8 cellular contexts compared by ENCODE assay signal in the genomic region with DNA sequence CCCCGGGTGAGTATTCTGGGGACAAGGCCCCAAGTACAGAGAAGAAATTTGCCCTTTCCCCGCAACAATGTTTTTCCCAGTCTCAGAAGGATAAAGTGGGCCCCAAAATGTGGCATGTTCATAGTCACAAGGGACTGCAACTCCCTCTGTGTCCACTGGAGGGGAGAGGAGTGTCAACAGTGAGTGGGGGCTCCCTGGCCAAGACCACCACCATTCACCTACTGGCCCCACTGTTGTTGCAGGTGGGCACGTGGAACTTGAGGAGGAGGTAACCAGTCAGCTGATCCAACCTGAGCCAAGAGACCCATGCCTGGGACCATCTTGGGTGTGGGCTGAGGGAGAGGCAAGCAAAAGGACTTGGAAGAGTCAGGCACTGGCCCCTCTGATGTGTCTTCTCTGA. TPM values are rescaled to one million over a fixed set of nuclear protein-coding genes. Genes with fewer than 3 reads are reported as not detected.
DNase-seq lines count a peak whose midpoint lies in the region; TF ChIP-seq lines count a peak whose summit lies in the region.

No MANE protein-coding gene starts in this region.

- H3K27me3 Mint-ChIP-seq in activated CD4-positive, alpha-beta T cell treated with anti-CD3 and anti-CD28 coated beads, Interleukin-2, amount 10 ng/mL, durations not matched to agents 24 days and 14 days, result no peaks in the 10 kb centered on the region

- H3K27ac Mint-ChIP-seq in activated CD4-positive, alpha-beta T cell treated with anti-CD3 and anti-CD28 coated beads, Interleukin-2, amount 10 ng/mL, durations not matched to agents 24 days and 14 days, result no peak overlapping the region

- H3K4me1 Mint-ChIP-seq in activated CD4-positive, alpha-beta T cell treated with anti-CD3 and anti-CD28 coated beads, Interleukin-2, amount 10 ng/mL, durations not matched to agents 24 days and 14 days, result peaks cover 9% of the 10 kb centered on the region

- H3K36me3 Mint-ChIP-seq in activated CD4-positive, alpha-beta T cell treated with anti-CD3 and anti-CD28 coated beads, Interleukin-2, amount 10 ng/mL, durations not matched to agents 24 days and 14 days (ENCODE audit: low read depth), result peaks cover 26% of the 10 kb centered on the region

- intact Hi-C loops in activated CD4-positive, alpha-beta T cell treated with anti-CD3 and anti-CD28 coated beads, Interleukin-2, amount 10 ng/mL, durations not matched to agents 24 days and 14 days (cut with micrococcal nuclease), result no loop called here

- TF ChIP-seq POLR2A in erythroblast (IDR thresholded peaks at IDR 0.05; ENCODE audit: low read length), result no peak

- peaks cover 43% of the 10 kb centered on the region for H3K36me3 ChIP-seq in muscle layer of colon (ENCODE audit: insufficient read depth, low read length)

- H3K9ac ChIP-seq in muscle layer of colon (ENCODE audit: low read length), result peak overlapping the region; percentile 55

- H3K27ac ChIP-seq in muscle layer of colon (ENCODE audit: low read depth, low read length), result peak overlapping the region; percentile 92

- H3K9me3 ChIP-seq in muscle layer of colon (ENCODE audit: low read length), result no peaks in the 10 kb centered on the region

- peak overlapping the region; percentile 62 to 73 for H3K4me3 ChIP-seq in muscle layer of colon (ENCODE audit: low read depth in 1 of 2, low read length in 2 of 2)

- H3K9me3 Mint-ChIP-seq in activated CD4-positive, alpha-beta T cell treated with anti-CD3 and anti-CD28 coated beads, Interleukin-2, amount 10 ng/mL, durations not matched to agents 24 days and 14 days, result no peaks in the 10 kb centered on the region

- no peak overlapping the region for H3K4me3 Mint-ChIP-seq in activated CD4-positive, alpha-beta T cell treated with anti-CD3 and anti-CD28 coated beads, Interleukin-2, amount 10 ng/mL, durations not matched to agents 24 days and 14 days

- DNase-seq in NCI-H2196 (lab: John Stamatoyannopoulos, UW; ENCODE audit: unreplicated experiment), result peak; percentile 21
- DNase-seq in NCI-H2196 treated with DMSO at 0.1 percent for 48 hours (lab: John Stamatoyannopoulos, UW; ENCODE audit: unreplicated experiment), result no peak
- DNase-seq in HuH-7 (ENCODE audit: low spot score), result peak; percentile 65
- peak; percentile 80 for DNase-seq in activated CD4-positive, alpha-beta T cell treated with anti-CD3 and anti-CD28 coated beads, Interleukin-2, amount 10 ng/mL, durations not matched to agents 24 days and 14 days
- peak; percentile 68 to 69 for DNase-seq in erythroblast (lab: John Stamatoyannopoulos, UW)
- DNase-seq in NCI-H510A (lab: John Stamatoyannopoulos, UW), result no peak
- no peak for DNase-seq in amniotic stem cell (lab: John Stamatoyannopoulos, UW)

- peaks cover 10% of the 10 kb centered on the region for H3K4me1 ChIP-seq in muscle layer of colon (ENCODE audit: insufficient read depth, low read length)

- H3K27me3 ChIP-seq in muscle layer of colon (ENCODE audit: control insufficient read depth in 1 of 2, insufficient read depth in 2 of 2, low read length in 2 of 2), result no peaks in the 10 kb centered on the region

RNA-seq across cellular contexts. Expression of a gene that starts 0.8 kb away (rescaled TPM):
- total RNA-seq in activated CD4-positive, alpha-beta T cell treated with anti-CD3 and anti-CD28 coated beads, Interleukin-2, amount 10 ng/mL, durations not matched to agents 24 days and 14 days, result 2.5 and 3.4 TPM in 2 replicates

RNA-seq across cellular contexts. Expression of a gene that starts 12.7 kb away (rescaled TPM):
- total RNA-seq in activated CD4-positive, alpha-beta T cell treated with anti-CD3 and anti-CD28 coated beads, Interleukin-2, amount 10 ng/mL, durations not matched to agents 24 days and 14 days, result 19.1 and 20.2 TPM in 2 replicates

RNA-seq across cellular contexts. Expression of a gene that starts 22.2 kb away (rescaled TPM):
- 35.0 and 39.0 TPM in 2 replicates for total RNA-seq in activated CD4-positive, alpha-beta T cell treated with anti-CD3 and anti-CD28 coated beads, Interleukin-2, amount 10 ng/mL, durations not matched to agents 24 days and 14 days

RNA-seq across cellular contexts. Expression of a gene that starts 22.3 kb away (rescaled TPM):
- total RNA-seq in activated CD4-positive, alpha-beta T cell treated with anti-CD3 and anti-CD28 coated beads, Interleukin-2, amount 10 ng/mL, durations not matched to agents 24 days and 14 days, result 14.1 and 15.5 TPM in 2 replicates

RNA-seq across cellular contexts. Expression of a gene that starts 39.5 kb away (rescaled TPM):
- total RNA-seq in activated CD4-positive, alpha-beta T cell treated with anti-CD3 and anti-CD28 coated beads, Interleukin-2, amount 10 ng/mL, durations not matched to agents 24 days and 14 days, result 0.40 TPM in 2 replicates

Comparison
In these comparisons a context has a peak if more than half of its experiments do, and no peak if none do; other contexts are left out.
1. DNase-seq: peak in NCI-H2196 (single experiment), HuH-7 (single experiment), activated CD4-positive, alpha-beta T cell treated with anti-CD3 and anti-CD28 coated beads, Interleukin-2, amount 10 ng/mL, durations not matched to agents 24 days and 14 days (single experiment) and erythroblast (2 of 2); none in NCI-H2196 treated with DMSO at 0.1 percent for 48 hours (single experiment), NCI-H510A (single experiment) and amniotic stem cell (single experiment).